In the genomic region with DNA sequence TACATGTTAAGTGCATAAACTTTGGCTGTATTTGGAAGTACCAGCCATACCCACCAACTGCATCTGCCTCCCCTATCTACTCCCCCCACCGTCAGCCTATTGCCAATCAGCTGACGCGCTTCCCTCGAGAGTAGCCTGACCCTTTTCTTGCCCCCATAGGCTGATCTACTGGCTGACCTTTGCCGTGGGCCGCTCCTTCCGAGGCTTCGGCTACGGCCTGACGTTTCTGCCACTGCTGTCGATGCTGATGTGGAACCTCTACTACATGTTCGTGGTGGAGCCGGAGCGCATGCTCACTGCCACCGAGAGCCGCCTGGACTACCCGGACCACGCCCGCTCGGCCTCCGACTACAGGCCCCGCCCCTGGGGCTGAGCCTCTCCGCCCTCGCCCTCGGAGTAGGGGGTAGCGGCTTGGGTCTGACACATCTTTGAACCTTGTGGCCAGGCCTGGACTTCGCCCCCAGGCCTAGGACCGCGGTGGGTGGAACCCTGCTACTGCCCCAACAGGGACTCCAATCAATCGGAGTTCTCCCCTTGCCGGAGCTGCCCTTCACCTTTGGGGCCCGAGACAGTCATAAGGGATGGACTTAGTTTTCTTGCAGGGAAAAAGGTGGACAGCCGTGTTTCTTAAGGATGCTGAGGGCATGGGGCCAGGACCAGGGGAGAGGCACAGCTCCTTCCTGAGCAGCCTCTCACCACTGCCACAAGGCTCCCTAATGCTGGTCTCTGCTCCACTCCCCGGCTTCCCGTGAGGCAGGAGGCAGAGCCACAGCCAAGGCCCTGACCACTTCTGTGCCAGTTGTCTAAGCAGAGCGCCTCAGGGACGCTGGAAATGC, we compare ENCODE assay signal across 1 cellular context.
TF ChIP-seq lines count a peak whose summit lies in the region.

No MANE protein-coding gene starts in this region.

TF ChIP-seq in HepG2, 621 proteins besides CTCF, POLR2A, EP300 and RAD21 (continued from another document and continues in another):
- TF ChIP-seq SMARCE1 (IDR thresholded peaks at IDR 0.05; ENCODE audit: borderline replicate concordance) (no peak), PCBP2 (optimal IDR thresholded peaks at IDR 0.05; ENCODE audit: low read depth, low read length, poor library complexity, severe bottlenecking) (no peak), IRX3 (CRISPR knock-in tag; IDR thresholded peaks at IDR 0.05; ENCODE audit: borderline replicate concordance, low read depth) (no peak), ZKSCAN8 (CRISPR knock-in tag; IDR thresholded peaks at IDR 0.05; ENCODE audit: borderline replicate concordance) (no peak; the same call in 1 of the 2 replicates), MAF1 (CRISPR knock-in tag; IDR thresholded peaks at IDR 0.05; ENCODE audit: borderline replicate concordance) (no peak), RBM22 (optimal IDR thresholded peaks at IDR 0.05; ENCODE audit: low read length) (peak; percentile 74), HCFC1 (IDR thresholded peaks at IDR 0.05; ENCODE audit: low read depth, low read length) (no peak; the same call in 1 of the 2 replicates), ZNF430 (CRISPR knock-in tag; IDR thresholded peaks at IDR 0.05) (peak; percentile 40; the same call in 1 of the 2 replicates), THYN1 (CRISPR knock-in tag; IDR thresholded peaks at IDR 0.05; ENCODE audit: borderline replicate concordance, low read depth) (no peak), HDAC6 (IDR thresholded peaks at IDR 0.05; ENCODE audit: low read depth, low read length) (no peak), KAT7 (CRISPR knock-in tag; IDR thresholded peaks at IDR 0.05; ENCODE audit: borderline replicate concordance) (no peak), ZNF432 (CRISPR knock-in tag; IDR thresholded peaks at IDR 0.05; ENCODE audit: borderline replicate concordance) (no peak), RFXANK (CRISPR knock-in tag; IDR thresholded peaks at IDR 0.05) (no peak), SOX13 (IDR thresholded peaks at IDR 0.05) (no peak), SOX13 (CRISPR knock-in tag; conservative IDR thresholded peaks at IDR 0.05 in 1 of 2, IDR thresholded peaks at IDR 0.05 in 1 of 2) (no peak), RAD51 (IDR thresholded peaks at IDR 0.05; ENCODE audit: borderline replicate concordance) (no peak), FOSL1 (CRISPR knock-in tag; IDR thresholded peaks at IDR 0.05; ENCODE audit: borderline replicate concordance) (no peak), MAFK (conservative IDR thresholded peaks at IDR 0.05 in 1 of 2, IDR thresholded peaks at IDR 0.05 in 1 of 2; ENCODE audit: low read length in 2 of 2) (0 out of 4 replicates have a peak, but pooled peaks of 1 of the 2 experiments have one; percentile 0), GATA4 (IDR thresholded peaks at IDR 0.05; ENCODE audit: borderline replicate concordance, low read depth) (no peak; the same call in 1 of the 2 replicates), KDM6A (CRISPR knock-in tag; IDR thresholded peaks at IDR 0.05; ENCODE audit: low read depth) (peak; percentile 83), ZNF782 (CRISPR knock-in tag; IDR thresholded peaks at IDR 0.05; ENCODE audit: borderline replicate concordance) (peak; percentile 23; the same call in 1 of the 2 replicates), NFE2 (CRISPR knock-in tag; IDR thresholded peaks at IDR 0.05) (no peak), KDM2A (CRISPR knock-in tag; IDR thresholded peaks at IDR 0.05; ENCODE audit: borderline replicate concordance, low read depth) (peak; percentile 93), ZNF775 (CRISPR knock-in tag; IDR thresholded peaks at IDR 0.05; ENCODE audit: borderline replicate concordance) (no peak), ETV6 (CRISPR knock-in tag; conservative IDR thresholded peaks at IDR 0.05) (no peak; the same call in 1 of the 2 replicates), ZSCAN31 (CRISPR knock-in tag; IDR thresholded peaks at IDR 0.05; ENCODE audit: low read depth) (peak; percentile 42; the same call in 1 of the 2 replicates), NR1H2 (CRISPR knock-in tag; IDR thresholded peaks at IDR 0.05; ENCODE audit: borderline replicate concordance, low read depth) (no peak), MAFF (IDR thresholded peaks at IDR 0.05; ENCODE audit: low read depth, low read length) (no peak), ARNT (IDR thresholded peaks at IDR 0.05) (no peak), FOXK2 (IDR thresholded peaks at IDR 0.05) (no peak; the same call in 1 of the 2 replicates), ZNF282 (IDR thresholded peaks at IDR 0.05; ENCODE audit: partially characterized antibody) (no peak), ZNF619 (CRISPR knock-in tag; IDR thresholded peaks at IDR 0.05) (peak; percentile 17; the same call in 1 of the 2 replicates), ZNF780A (CRISPR knock-in tag; IDR thresholded peaks at IDR 0.05) (no peak), SKI (IDR thresholded peaks at IDR 0.05; ENCODE audit: partially characterized antibody) (no peak), HOXA5 (CRISPR knock-in tag; IDR thresholded peaks at IDR 0.05) (peak; percentile 61; the same call in 1 of the 2 replicates), ZNF446 (CRISPR knock-in tag; IDR thresholded peaks at IDR 0.05) (no peak), KLF12 (CRISPR knock-in tag; IDR thresholded peaks at IDR 0.05; ENCODE audit: borderline replicate concordance) (peak; percentile 66; the same call in 1 of the 2 replicates), NFIB (CRISPR knock-in tag; IDR thresholded peaks at IDR 0.05; ENCODE audit: borderline replicate concordance) (no peak), ZNF558 (CRISPR knock-in tag; IDR thresholded peaks at IDR 0.05; ENCODE audit: borderline replicate concordance) (no peak), SIN3A (IDR thresholded peaks at IDR 0.05; ENCODE audit: borderline replicate concordance, low read depth, low read length) (0 out of 2 replicates have a peak, but pooled peaks have one; percentile 1)
- TF ChIP-seq, protein P1, sequence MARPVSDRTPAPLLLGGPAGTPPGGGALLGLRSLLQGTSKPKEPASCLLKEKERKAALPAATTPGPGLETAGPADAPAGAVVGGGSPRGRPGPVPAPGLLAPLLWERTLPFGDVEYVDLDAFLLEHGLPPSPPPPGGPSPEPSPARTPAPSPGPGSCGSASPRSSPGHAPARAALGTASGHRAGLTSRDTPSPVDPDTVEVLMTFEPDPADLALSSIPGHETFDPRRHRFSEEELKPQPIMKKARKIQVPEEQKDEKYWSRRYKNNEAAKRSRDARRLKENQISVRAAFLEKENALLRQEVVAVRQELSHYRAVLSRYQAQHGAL (CRISPR knock-in tag; IDR thresholded peaks at IDR 0.05; ENCODE audit: not compliant biosample characterization) = no peak
- TF ChIP-seq, protein P2, sequence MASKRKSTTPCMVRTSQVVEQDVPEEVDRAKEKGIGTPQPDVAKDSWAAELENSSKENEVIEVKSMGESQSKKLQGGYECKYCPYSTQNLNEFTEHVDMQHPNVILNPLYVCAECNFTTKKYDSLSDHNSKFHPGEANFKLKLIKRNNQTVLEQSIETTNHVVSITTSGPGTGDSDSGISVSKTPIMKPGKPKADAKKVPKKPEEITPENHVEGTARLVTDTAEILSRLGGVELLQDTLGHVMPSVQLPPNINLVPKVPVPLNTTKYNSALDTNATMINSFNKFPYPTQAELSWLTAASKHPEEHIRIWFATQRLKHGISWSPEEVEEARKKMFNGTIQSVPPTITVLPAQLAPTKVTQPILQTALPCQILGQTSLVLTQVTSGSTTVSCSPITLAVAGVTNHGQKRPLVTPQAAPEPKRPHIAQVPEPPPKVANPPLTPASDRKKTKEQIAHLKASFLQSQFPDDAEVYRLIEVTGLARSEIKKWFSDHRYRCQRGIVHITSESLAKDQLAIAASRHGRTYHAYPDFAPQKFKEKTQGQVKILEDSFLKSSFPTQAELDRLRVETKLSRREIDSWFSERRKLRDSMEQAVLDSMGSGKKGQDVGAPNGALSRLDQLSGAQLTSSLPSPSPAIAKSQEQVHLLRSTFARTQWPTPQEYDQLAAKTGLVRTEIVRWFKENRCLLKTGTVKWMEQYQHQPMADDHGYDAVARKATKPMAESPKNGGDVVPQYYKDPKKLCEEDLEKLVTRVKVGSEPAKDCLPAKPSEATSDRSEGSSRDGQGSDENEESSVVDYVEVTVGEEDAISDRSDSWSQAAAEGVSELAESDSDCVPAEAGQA (IDR thresholded peaks at IDR 0.05; ENCODE audit: low read depth) = no peak
- TF ChIP-seq, protein P2 (CRISPR knock-in tag; IDR thresholded peaks at IDR 0.05; ENCODE audit: borderline replicate concordance) = no peak
- TF ChIP-seq, protein P3, sequence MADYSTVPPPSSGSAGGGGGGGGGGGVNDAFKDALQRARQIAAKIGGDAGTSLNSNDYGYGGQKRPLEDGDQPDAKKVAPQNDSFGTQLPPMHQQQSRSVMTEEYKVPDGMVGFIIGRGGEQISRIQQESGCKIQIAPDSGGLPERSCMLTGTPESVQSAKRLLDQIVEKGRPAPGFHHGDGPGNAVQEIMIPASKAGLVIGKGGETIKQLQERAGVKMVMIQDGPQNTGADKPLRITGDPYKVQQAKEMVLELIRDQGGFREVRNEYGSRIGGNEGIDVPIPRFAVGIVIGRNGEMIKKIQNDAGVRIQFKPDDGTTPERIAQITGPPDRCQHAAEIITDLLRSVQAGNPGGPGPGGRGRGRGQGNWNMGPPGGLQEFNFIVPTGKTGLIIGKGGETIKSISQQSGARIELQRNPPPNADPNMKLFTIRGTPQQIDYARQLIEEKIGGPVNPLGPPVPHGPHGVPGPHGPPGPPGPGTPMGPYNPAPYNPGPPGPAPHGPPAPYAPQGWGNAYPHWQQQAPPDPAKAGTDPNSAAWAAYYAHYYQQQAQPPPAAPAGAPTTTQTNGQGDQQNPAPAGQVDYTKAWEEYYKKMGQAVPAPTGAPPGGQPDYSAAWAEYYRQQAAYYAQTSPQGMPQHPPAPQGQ (CRISPR knock-in tag; IDR thresholded peaks at IDR 0.05; ENCODE audit: borderline replicate concordance) = no peak; the same call in 1 of the 2 replicates
- TF ChIP-seq, protein P4, sequence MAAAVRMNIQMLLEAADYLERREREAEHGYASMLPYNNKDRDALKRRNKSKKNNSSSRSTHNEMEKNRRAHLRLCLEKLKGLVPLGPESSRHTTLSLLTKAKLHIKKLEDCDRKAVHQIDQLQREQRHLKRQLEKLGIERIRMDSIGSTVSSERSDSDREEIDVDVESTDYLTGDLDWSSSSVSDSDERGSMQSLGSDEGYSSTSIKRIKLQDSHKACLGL (CRISPR knock-in tag; IDR thresholded peaks at IDR 0.05) = 0 out of 2 replicates have a peak, but pooled peaks have one; percentile 67
- TF ChIP-seq, protein P5, sequence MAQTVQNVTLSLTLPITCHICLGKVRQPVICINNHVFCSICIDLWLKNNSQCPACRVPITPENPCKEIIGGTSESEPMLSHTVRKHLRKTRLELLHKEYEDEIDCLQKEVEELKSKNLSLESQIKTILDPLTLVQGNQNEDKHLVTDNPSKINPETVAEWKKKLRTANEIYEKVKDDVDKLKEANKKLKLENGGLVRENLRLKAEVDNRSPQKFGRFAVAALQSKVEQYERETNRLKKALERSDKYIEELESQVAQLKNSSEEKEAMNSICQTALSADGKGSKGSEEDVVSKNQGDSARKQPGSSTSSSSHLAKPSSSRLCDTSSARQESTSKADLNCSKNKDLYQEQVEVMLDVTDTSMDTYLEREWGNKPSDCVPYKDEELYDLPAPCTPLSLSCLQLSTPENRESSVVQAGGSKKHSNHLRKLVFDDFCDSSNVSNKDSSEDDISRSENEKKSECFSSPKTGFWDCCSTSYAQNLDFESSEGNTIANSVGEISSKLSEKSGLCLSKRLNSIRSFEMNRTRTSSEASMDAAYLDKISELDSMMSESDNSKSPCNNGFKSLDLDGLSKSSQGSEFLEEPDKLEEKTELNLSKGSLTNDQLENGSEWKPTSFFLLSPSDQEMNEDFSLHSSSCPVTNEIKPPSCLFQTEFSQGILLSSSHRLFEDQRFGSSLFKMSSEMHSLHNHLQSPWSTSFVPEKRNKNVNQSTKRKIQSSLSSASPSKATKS (CRISPR knock-in tag; IDR thresholded peaks at IDR 0.05) = no peak
- TF ChIP-seq, protein P6, sequence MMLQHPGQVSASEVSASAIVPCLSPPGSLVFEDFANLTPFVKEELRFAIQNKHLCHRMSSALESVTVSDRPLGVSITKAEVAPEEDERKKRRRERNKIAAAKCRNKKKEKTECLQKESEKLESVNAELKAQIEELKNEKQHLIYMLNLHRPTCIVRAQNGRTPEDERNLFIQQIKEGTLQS (CRISPR knock-in tag; IDR thresholded peaks at IDR 0.05) = no peak
- TF ChIP-seq, protein P7, sequence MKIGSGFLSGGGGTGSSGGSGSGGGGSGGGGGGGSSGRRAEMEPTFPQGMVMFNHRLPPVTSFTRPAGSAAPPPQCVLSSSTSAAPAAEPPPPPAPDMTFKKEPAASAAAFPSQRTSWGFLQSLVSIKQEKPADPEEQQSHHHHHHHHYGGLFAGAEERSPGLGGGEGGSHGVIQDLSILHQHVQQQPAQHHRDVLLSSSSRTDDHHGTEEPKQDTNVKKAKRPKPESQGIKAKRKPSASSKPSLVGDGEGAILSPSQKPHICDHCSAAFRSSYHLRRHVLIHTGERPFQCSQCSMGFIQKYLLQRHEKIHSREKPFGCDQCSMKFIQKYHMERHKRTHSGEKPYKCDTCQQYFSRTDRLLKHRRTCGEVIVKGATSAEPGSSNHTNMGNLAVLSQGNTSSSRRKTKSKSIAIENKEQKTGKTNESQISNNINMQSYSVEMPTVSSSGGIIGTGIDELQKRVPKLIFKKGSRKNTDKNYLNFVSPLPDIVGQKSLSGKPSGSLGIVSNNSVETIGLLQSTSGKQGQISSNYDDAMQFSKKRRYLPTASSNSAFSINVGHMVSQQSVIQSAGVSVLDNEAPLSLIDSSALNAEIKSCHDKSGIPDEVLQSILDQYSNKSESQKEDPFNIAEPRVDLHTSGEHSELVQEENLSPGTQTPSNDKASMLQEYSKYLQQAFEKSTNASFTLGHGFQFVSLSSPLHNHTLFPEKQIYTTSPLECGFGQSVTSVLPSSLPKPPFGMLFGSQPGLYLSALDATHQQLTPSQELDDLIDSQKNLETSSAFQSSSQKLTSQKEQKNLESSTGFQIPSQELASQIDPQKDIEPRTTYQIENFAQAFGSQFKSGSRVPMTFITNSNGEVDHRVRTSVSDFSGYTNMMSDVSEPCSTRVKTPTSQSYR (CRISPR knock-in tag; IDR thresholded peaks at IDR 0.05; ENCODE audit: borderline replicate concordance) = peak; percentile 82; the same call in 1 of the 2 replicates
- TF ChIP-seq, protein P8, sequence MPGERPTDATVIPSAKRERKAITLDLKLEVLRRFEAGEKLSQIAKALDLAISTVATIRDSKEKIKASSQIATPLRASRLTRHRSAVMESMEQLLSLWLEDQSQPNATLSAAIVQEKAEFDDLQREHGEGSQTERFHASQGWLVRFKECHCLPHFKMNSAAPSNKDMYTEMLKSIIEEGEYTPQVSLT (CRISPR knock-in tag; IDR thresholded peaks at IDR 0.05; ENCODE audit: borderline replicate concordance, low read depth) = no peak
